Comparison of ENCODE assay signal across 8 cellular contexts in the genomic region with DNA sequence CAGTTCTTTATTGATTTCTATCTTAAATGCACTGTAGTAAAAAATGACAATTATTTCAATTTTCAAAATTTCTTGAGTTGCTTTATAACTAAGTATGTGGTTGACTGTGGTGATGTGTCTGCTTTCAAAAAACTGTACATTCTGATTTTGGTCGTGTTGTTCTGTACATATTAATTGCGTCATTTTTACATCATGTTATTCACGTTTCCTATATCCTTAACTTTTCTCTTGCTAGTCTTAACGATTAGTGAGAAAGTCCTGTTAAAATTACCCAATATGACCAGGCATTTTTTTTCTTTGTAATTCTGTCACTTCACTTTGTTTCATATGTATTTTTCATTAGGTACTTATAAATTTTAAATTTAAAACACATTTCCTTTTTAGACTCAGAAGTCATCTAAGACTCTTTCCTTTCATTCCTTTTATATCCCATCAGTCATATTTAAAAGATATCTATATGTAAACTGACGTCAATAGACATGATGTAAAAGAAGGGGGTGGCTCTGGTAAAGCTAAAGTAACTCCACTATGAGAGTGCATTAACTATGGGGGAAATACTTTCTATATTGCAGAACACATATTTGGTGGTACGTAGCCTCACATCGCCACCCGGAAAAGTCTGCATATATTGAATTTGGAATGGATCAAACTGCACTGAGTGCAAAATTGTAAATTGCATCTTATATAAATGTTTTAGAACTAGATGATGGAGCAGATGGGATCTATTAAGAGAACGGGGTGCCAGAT. TPM values are rescaled to one million over a fixed set of nuclear protein-coding genes. Genes with fewer than 3 reads are reported as not detected.
DNase-seq lines count a peak whose midpoint lies in the region; ATAC-seq and TF ChIP-seq lines count a peak whose summit lies in the region.

No MANE protein-coding gene starts in this region.

- H3K9me3 Mint-ChIP-seq in brain = no peaks in the 10 kb centered on the region

- peak overlapping the region; percentile 99 to 100 (median 100) for H3K27ac Mint-ChIP-seq in brain

- no peak for ATAC-seq in activated CD4-positive, CD25-positive, alpha-beta regulatory T cell treated with anti-CD3 and anti-CD28 coated beads, Interleukin-2, amount 50 U/mL, for 24 hours

- TF ChIP-seq CTCF in AG09309 (IDR thresholded peaks at IDR 0.05; ENCODE audit: control insufficient read depth, insufficient read depth, low read depth, low read length, missing control alignments) (no peak), brain (conservative IDR thresholded peaks at IDR 0.05) (no peak)

- H3K36me3 ChIP-seq in HUES6 (ENCODE audit: control insufficient read depth, insufficient read depth, low read length) = peaks cover 18% of the 10 kb centered on the region
- peaks cover 14% of the 10 kb centered on the region for H3K36me3 ChIP-seq in muscle layer of colon (ENCODE audit: insufficient read depth, low read length)

- DNase-seq in AG09309 (ENCODE audit: low read depth) = no peak
- no peak for DNase-seq in NCI-H1105 (lab: John Stamatoyannopoulos, UW)
- DNase-seq in NCI-H2029 treated with DMSO at 0.1 percent for 48 hours (lab: John Stamatoyannopoulos, UW) = no peak
- no peak for DNase-seq in H4 (ENCODE audit: low spot score)

- H3K27me3 ChIP-seq in HUES6 (ENCODE audit: control insufficient read depth, insufficient read depth, low read length) (no peaks in the 10 kb centered on the region), muscle layer of colon (ENCODE audit: control insufficient read depth in 1 of 2, insufficient read depth in 2 of 2, low read length in 2 of 2) (no peaks in the 10 kb centered on the region)

- H3K4me1 Mint-ChIP-seq in brain = peaks cover 49% of the 10 kb centered on the region

- H3K9me3 ChIP-seq in HUES6 (ENCODE audit: control insufficient read depth, insufficient read depth, low read depth, low read length) (no peaks in the 10 kb centered on the region), muscle layer of colon (ENCODE audit: low read length) (no peaks in the 10 kb centered on the region)

- H3K36me3 Mint-ChIP-seq in brain = peaks cover 24% of the 10 kb centered on the region

- H3K9ac ChIP-seq in HUES6 (ENCODE audit: low read length) (no peak overlapping the region), muscle layer of colon (ENCODE audit: low read length) (peak overlapping the region; percentile 79)

- peaks cover 8% of the 10 kb centered on the region for H3K4me1 ChIP-seq in HUES6 (ENCODE audit: control insufficient read depth, insufficient read depth, low read length)
- peaks cover 21% of the 10 kb centered on the region for H3K4me1 ChIP-seq in muscle layer of colon (ENCODE audit: insufficient read depth, low read length)

- peaks cover 22% of the 10 kb centered on the region for H3K27me3 Mint-ChIP-seq in brain

- peak overlapping the region; percentile 95 to 100 (median 99) for H3K4me3 Mint-ChIP-seq in brain

- H3K4me3 ChIP-seq in AG09309 (ENCODE audit: control insufficient read depth, low read depth, low read length) (peak overlapping the region; percentile 58), HUES6 (ENCODE audit: low read depth, low read length) (peak overlapping the region; percentile 85), muscle layer of colon (ENCODE audit: low read depth in 1 of 2, low read length in 2 of 2) (peak overlapping the region; percentile 87 to 93)

- H3K27ac ChIP-seq in HUES6 (ENCODE audit: low read depth, low read length) (no peak overlapping the region), muscle layer of colon (ENCODE audit: low read depth, low read length) (peak overlapping the region; percentile 97)

RNA-seq across cellular contexts. Expression of gene COA6, which starts 1.1 kb away (rescaled TPM):
- polyA plus RNA-seq in brain (ENCODE audit: insufficient read depth, low read depth, low replicate concordance) = 29.4 TPM
- total RNA-seq in H4 (2014; rRNA removed; shearing (Covaris generic)) = 103 and 123 TPM in 2 replicates
